Comparison of ENCODE assay signal across 8 cellular contexts in genomic region chr3:20511863-20512262, GRCh38.
DNase-seq lines count a peak whose midpoint lies in the region; ATAC-seq, FAIRE-seq and TF ChIP-seq lines count a peak whose summit lies in the region.

No MANE protein-coding gene starts in this region.

- H4K20me1 ChIP-seq in astrocyte (ENCODE audit: insufficient read depth, low read length), result no peaks in the 10 kb centered on the region

- intact Hi-C loops in transverse colon (cut with DNase I; ENCODE audit: low total_unique reads), result no loop called here

- WGBS in transverse colon (ENCODE audit: low coverage in 1 of 2), 2 donors, result 14% methylated on average over 2 of the region's 2 CpGs; no CpG with 5 or more reads in 1 of the 2 donors

- in situ Hi-C loops in transverse colon (cut with MboI; ENCODE audit: low pct_ligation_motif_present in 1 of 4, low pct_unique_long_range_greater_than_20kb in 1 of 4, low sequenced_read_pairs in 3 of 4), result loop anchor here in 1 of 4 donors (25.0 kb wide), 1 partner anchor 975 kb away; no protein-coding TSS in a partner anchor

- H3K4me3 ChIP-seq in astrocyte (ENCODE audit: insufficient read depth, low read depth, low read length), result no peak overlapping the region
- no peak overlapping the region for H3K4me3 ChIP-seq in transverse colon

- no peaks in the 10 kb centered on the region for H3K4me1 ChIP-seq in astrocyte (ENCODE audit: insufficient read depth, low read length)
- no peaks in the 10 kb centered on the region for H3K4me1 ChIP-seq in transverse colon

- ATAC-seq in GM18858 (IDR thresholded peaks at IDR 0.05; ENCODE audit: unreplicated experiment) (peak; percentile 91), HG02970 (IDR thresholded peaks at IDR 0.05; ENCODE audit: low FRiP score, unreplicated experiment) (peak; percentile 81)

- no peak overlapping the region for H3K4me3 Mint-ChIP-seq in astrocyte (ENCODE audit: unreplicated experiment)

- H3K27ac ChIP-seq in astrocyte (ENCODE audit: low read depth, low read length), result no peak overlapping the region
- no peak overlapping the region for H3K27ac ChIP-seq in transverse colon

- TF ChIP-seq CTCF in astrocyte (IDR thresholded peaks at IDR 0.05; ENCODE audit: insufficient read depth, low read depth, low read length) (peak; percentile 88), transverse colon (IDR thresholded peaks at IDR 0.05) (peak in 3 of 5 experiments; percentile 22 to 28 (median 23))

- H3K27me3 ChIP-seq in astrocyte (ENCODE audit: insufficient read depth, low read length) (no peaks in the 10 kb centered on the region), transverse colon (no peaks in the 10 kb centered on the region)

- no peak overlapping the region for H3K9ac ChIP-seq in astrocyte (ENCODE audit: low read length)

- no peaks in the 10 kb centered on the region for H3K36me3 ChIP-seq in astrocyte (ENCODE audit: insufficient read depth, low read length)
- H3K36me3 ChIP-seq in transverse colon, result no peaks in the 10 kb centered on the region

- no peak for TF ChIP-seq POLR2A in transverse colon (IDR thresholded peaks at IDR 0.05)

- no peaks in the 10 kb centered on the region for H3K79me2 ChIP-seq in astrocyte (ENCODE audit: insufficient read depth, low read length)

- TF ChIP-seq EP300 in transverse colon (IDR thresholded peaks at IDR 0.05; ENCODE audit: low read depth), result no peak

- no peak overlapping the region for H3K4me2 ChIP-seq in astrocyte (ENCODE audit: low read length)

- H3K36me3 Mint-ChIP-seq in astrocyte (ENCODE audit: low read depth, unreplicated experiment), result no peaks in the 10 kb centered on the region

- H3K27ac Mint-ChIP-seq in astrocyte (ENCODE audit: unreplicated experiment), result no peak overlapping the region

- DNase-seq in Ammon's horn (ENCODE audit: low spot score) (peak; percentile 52), NCI-H1694 treated with DMSO at 0.1 percent for 48 hours (lab: John Stamatoyannopoulos, UW) (peak; percentile 30), astrocyte (ENCODE audit: low read depth) (peak; percentile 63), inferior parietal cortex (ENCODE audit: extremely low spot score) (peak; percentile 65), transverse colon (no peak)
- DNase-seq in stimulated activated CD4-positive, alpha-beta T cell treated with anti-CD3 and anti-CD28 coated beads, Interleukin-12 subunit alpha, Interleukin-12 subunit beta, amount 100 ng/mL, for 4 hours, result no peak

- peak overlapping the region; percentile 39 for H2AFZ ChIP-seq in astrocyte (ENCODE audit: low read depth, low read length)

- no peaks in the 10 kb centered on the region for H3K9me3 Mint-ChIP-seq in astrocyte (ENCODE audit: unreplicated experiment)

- FAIRE-seq in astrocyte (lab: Jason Lieb, UNC), result peak; percentile 80

- H3K4me1 Mint-ChIP-seq in astrocyte (ENCODE audit: low read depth, unreplicated experiment), result no peaks in the 10 kb centered on the region

- H3K27me3 Mint-ChIP-seq in astrocyte (ENCODE audit: low read depth, unreplicated experiment), result no peaks in the 10 kb centered on the region

- H3K9me3 ChIP-seq in astrocyte (ENCODE audit: insufficient read depth, low read depth, low read length) (peaks cover 5% of the 10 kb centered on the region), transverse colon (no peaks in the 10 kb centered on the region)

Comparison
In these comparisons a context has a peak if more than half of its experiments do, and no peak if none do; other contexts are left out.
1. DNase-seq: peak in Ammon's horn (single experiment), NCI-H1694 treated with DMSO at 0.1 percent for 48 hours (single experiment), astrocyte (single experiment) and inferior parietal cortex (single experiment); none in transverse colon (single experiment) and stimulated activated CD4-positive, alpha-beta T cell treated with anti-CD3 and anti-CD28 coated beads, Interleukin-12 subunit alpha, Interleukin-12 subunit beta, amount 100 ng/mL, for 4 hours (single experiment).